8 cellular contexts compared by ENCODE assay signal in the genomic region with DNA sequence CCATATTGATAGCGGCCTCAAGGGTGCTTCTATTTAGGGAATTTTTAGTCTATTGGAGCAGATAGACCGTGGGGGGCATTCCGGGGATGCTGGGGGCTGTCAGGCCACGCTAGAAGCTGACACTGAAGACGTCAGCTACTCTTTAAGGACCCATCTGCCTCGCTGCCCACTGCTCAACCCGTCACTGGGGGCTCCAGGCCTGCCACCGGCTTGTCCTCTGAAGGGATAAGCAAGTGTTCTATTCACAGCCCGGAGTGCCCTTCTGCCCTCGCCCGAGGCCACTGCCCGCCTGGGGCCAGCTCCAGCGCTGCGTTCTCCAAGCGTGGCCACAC. TPM values are rescaled to one million over a fixed set of nuclear protein-coding genes. Genes with fewer than 3 reads are reported as not detected.
DNase-seq lines count a peak whose midpoint lies in the region; ATAC-seq and TF ChIP-seq lines count a peak whose summit lies in the region.

No MANE protein-coding gene starts in this region.

- no peak for TF ChIP-seq CTCF in Caco-2 (IDR thresholded peaks at IDR 0.05; ENCODE audit: insufficient read depth in 1 of 2, low read depth in 1 of 2, low read length in 1 of 2, severe bottlenecking in 1 of 2, unreplicated experiment in 1 of 2)
- no peak for TF ChIP-seq CTCF in neural progenitor cell (IDR thresholded peaks at IDR 0.05)

- H3K27me3 ChIP-seq in Caco-2 (replicated peaks; ENCODE audit: control insufficient read depth, insufficient read depth, low read length) (no peaks in the 10 kb centered on the region), Karpas-422 (ENCODE audit: low read length) (no peaks in the 10 kb centered on the region), duodenal mucosa (ENCODE audit: control insufficient read depth in 1 of 2, insufficient read depth in 2 of 2, low read length in 2 of 2) (no peaks in the 10 kb centered on the region), neural progenitor cell (peaks cover 13% of the 10 kb centered on the region)

- H3K4me3 Mint-ChIP-seq in Caco-2 (ENCODE audit: unreplicated experiment) (peak overlapping the region; percentile 64), neural progenitor cell (peak overlapping the region; percentile 79)

- H3K9me3 ChIP-seq in Caco-2 (no peaks in the 10 kb centered on the region), Karpas-422 (ENCODE audit: low read length) (no peaks in the 10 kb centered on the region), duodenal mucosa (ENCODE audit: control insufficient read depth in 1 of 2, low read length in 2 of 2) (no peaks in the 10 kb centered on the region), neural progenitor cell (ENCODE audit: low read depth) (no peaks in the 10 kb centered on the region)

- H3K36me3 ChIP-seq in Caco-2 (ENCODE audit: control insufficient read depth, insufficient read depth, low read length) = no peaks in the 10 kb centered on the region
- H3K36me3 ChIP-seq in Karpas-422 (ENCODE audit: insufficient read depth, low read length) = peaks cover 15% of the 10 kb centered on the region; the same call in 1 of the 2 replicates
- peaks cover 4 to 8% of the 10 kb centered on the region in 2 donors for H3K36me3 ChIP-seq in duodenal mucosa (ENCODE audit: control insufficient read depth in 1 of 2, insufficient read depth in 2 of 2, low read length in 2 of 2)
- peaks cover 5% of the 10 kb centered on the region for H3K36me3 ChIP-seq in neural progenitor cell

- intact Hi-C loops in Caco-2 (cut with micrococcal nuclease; ENCODE audit: unreplicated experiment) = no loop called here

- H3K27ac ChIP-seq in Karpas-422 (ENCODE audit: low read length) (no peak overlapping the region), duodenal mucosa (ENCODE audit: low read depth, low read length) (peak overlapping the region; percentile 50), neural progenitor cell (no peak overlapping the region)

- H3K79me2 ChIP-seq in Karpas-422 (ENCODE audit: low read length) (peaks cover 16% of the 10 kb centered on the region), neural progenitor cell (ENCODE audit: low read depth) (peaks cover 7% of the 10 kb centered on the region)

- no peaks in the 10 kb centered on the region for H3K27me3 Mint-ChIP-seq in Caco-2 (ENCODE audit: insufficient read depth, unreplicated experiment)
- peaks cover 12% of the 10 kb centered on the region for H3K27me3 Mint-ChIP-seq in neural progenitor cell (ENCODE audit: insufficient read depth, low read depth)

- POLR2A ChIA-PET in Caco-2 (lab: Charles Lee) = no interaction called here

- peaks cover 6% of the 10 kb centered on the region for H3K4me1 Mint-ChIP-seq in Caco-2 (ENCODE audit: low read depth, unreplicated experiment)
- H3K4me1 Mint-ChIP-seq in neural progenitor cell = peaks cover 6% of the 10 kb centered on the region

- H3K4me1 ChIP-seq in Caco-2 = peaks cover 4% of the 10 kb centered on the region; the same call in 1 of the 2 replicates
- H3K4me1 ChIP-seq in Karpas-422 (ENCODE audit: low read length) = peaks cover 26% of the 10 kb centered on the region
- peaks cover 0 to 8% of the 10 kb centered on the region in 2 donors for H3K4me1 ChIP-seq in duodenal mucosa (ENCODE audit: control insufficient read depth in 1 of 2, insufficient read depth in 2 of 2, low read length in 2 of 2)
- no peaks in the 10 kb centered on the region for H3K4me1 ChIP-seq in neural progenitor cell

- H3K4me2 ChIP-seq in Karpas-422 (ENCODE audit: low read depth, low read length, poor library complexity, severe bottlenecking) (peak overlapping the region; percentile 63), neural progenitor cell (peak overlapping the region; percentile 76)

- H2AFZ ChIP-seq in Karpas-422 (ENCODE audit: low read length) (peak overlapping the region; percentile 64; the same call in 1 of the 2 replicates), neural progenitor cell (replicated peaks) (peak overlapping the region; percentile 34)

- peak overlapping the region; percentile 69 for H3K9ac ChIP-seq in Karpas-422 (ENCODE audit: low read length)
- H3K9ac ChIP-seq in duodenal mucosa (ENCODE audit: low read depth in 1 of 2, low read length in 2 of 2) = peak overlapping the region; percentile 25 to 73
- H3K9ac ChIP-seq in neural progenitor cell = no peak overlapping the region

- H4K20me1 ChIP-seq in Karpas-422 (ENCODE audit: insufficient read depth, low read depth, low read length) (no peaks in the 10 kb centered on the region), neural progenitor cell (ENCODE audit: low read depth) (no peaks in the 10 kb centered on the region)

- H3K9me2 ChIP-seq in Karpas-422 (replicated peaks; ENCODE audit: insufficient read depth, low read length) = no peaks in the 10 kb centered on the region

- H3K9me3 Mint-ChIP-seq in Caco-2 (ENCODE audit: unreplicated experiment) (no peaks in the 10 kb centered on the region), neural progenitor cell (peaks cover 8% of the 10 kb centered on the region)

- peaks cover 6% of the 10 kb centered on the region for H3K36me3 Mint-ChIP-seq in Caco-2 (ENCODE audit: insufficient read depth, unreplicated experiment)
- H3K36me3 Mint-ChIP-seq in neural progenitor cell = no peaks in the 10 kb centered on the region

- ATAC-seq in GM21381 (IDR thresholded peaks at IDR 0.05; ENCODE audit: unreplicated experiment) = no peak

- peaks cover 9% of the 10 kb centered on the region for H3F3A ChIP-seq in neural progenitor cell (ENCODE audit: low read depth)

- CTCF ChIA-PET in Caco-2 (lab: Charles Lee) = interaction anchor here (0.7 kb wide), 1 partner anchor 229 kb away, joined by 3 read pairs; no protein-coding TSS in a partner anchor

- BruUV-seq in Caco-2 (replicated peaks; lab: Mats Ljungman, UMichigan) = no TSS peak

- H3K4me3 ChIP-seq in Caco-2 (ENCODE audit: low read depth, low read length) (peak overlapping the region; percentile 92), Karpas-422 (ENCODE audit: low read length) (peak overlapping the region; percentile 62), duodenal mucosa (ENCODE audit: low read depth in 1 of 2, low read length in 2 of 2) (peak overlapping the region; percentile 72 to 73), neural progenitor cell (peak overlapping the region; percentile 56)

- DNase-seq in Caco-2 = no peak
- DNase-seq in Karpas-422 = no peak
- no peak for DNase-seq in neural progenitor cell (ENCODE audit: low spot score)
- no peak for DNase-seq in CD1c-positive myeloid dendritic cell (ENCODE audit: extremely low spot score)
- no peak for DNase-seq in AG08396 (ENCODE audit: low spot score)
- no peak for DNase-seq in HUDEP-2 (lab: John Stamatoyannopoulos, UW; ENCODE audit: unreplicated experiment in 76 of 76)

- H3K27ac Mint-ChIP-seq in Caco-2 (ENCODE audit: unreplicated experiment) (no peak overlapping the region), neural progenitor cell (no peak overlapping the region)

RNA-seq across cellular contexts. Expression of gene MSL3, which starts 0.7 kb away (rescaled TPM):
- total RNA-seq in Caco-2 (2022) = 13.5 and 14.0 TPM in 2 replicates
- total RNA-seq in Karpas-422 (2014; rRNA removed; shearing (Covaris generic); ENCODE audit: low replicate concordance) = 36.6 and 69.2 TPM in 2 replicates
- 21.9 and 33.2 TPM in 2 replicates for total RNA-seq in neural progenitor cell (ENCODE audit: low replicate concordance)
